ENCODE assay signal across 32 cellular contexts in genomic region chr19:39588066-39588465, GRCh38. TPM values are rescaled to one million over a fixed set of nuclear protein-coding genes. Genes with fewer than 3 reads are reported as not detected.
DNase-seq lines count a peak whose midpoint lies in the region; ATAC-seq, FAIRE-seq and TF ChIP-seq lines count a peak whose summit lies in the region.
"Had no signal": no experiment of that assay in that cellular context is flagged by ENCODE, and none has a peak within 500 bp of the region (broad histone marks: within the 10 kb centered on the region; RNA-seq: fewer than 3 reads in every experiment).

No MANE protein-coding gene starts in this region.

- H3K27me3 ChIP-seq in mammary epithelial cell (ENCODE audit: insufficient read depth, low read length) (peaks cover 1% of the 10 kb centered on the region), breast epithelium (peaks cover 0 to 3% of the 10 kb centered on the region in 2 donors), bronchial epithelial cell (ENCODE audit: control insufficient read depth, insufficient read depth, low read length) (no peaks in the 10 kb centered on the region), foreskin keratinocyte (no peaks in the 10 kb centered on the region)
- H3K27me3 ChIP-seq: BLaER1 had no signal

- BruUV-seq in mammary epithelial cell (replicated peaks; lab: Mats Ljungman, UMichigan) = no TSS peak

- TF ChIP-seq CTCF in mammary epithelial cell (conservative IDR thresholded peaks at IDR 0.05 in 1 of 2, IDR thresholded peaks at IDR 0.05 in 1 of 2; ENCODE audit: extremely low read depth in 1 of 2, insufficient read depth in 1 of 2, low read depth in 1 of 2, low read length in 2 of 2) (no peak), breast epithelium (IDR thresholded peaks at IDR 0.05) (no peak), bronchial epithelial cell (IDR thresholded peaks at IDR 0.05; ENCODE audit: insufficient read depth, low read length, severe bottlenecking) (no peak), foreskin keratinocyte (conservative IDR thresholded peaks at IDR 0.05) (no peak)

- in situ Hi-C loops in mammary epithelial cell (cut with MboI; ENCODE audit: low sequenced_read_pairs in 2 of 2) = no loop called here

- H3K27ac ChIP-seq in mammary epithelial cell (ENCODE audit: insufficient read depth, low read depth, low read length) (no peak overlapping the region), breast epithelium (no peak overlapping the region), foreskin keratinocyte (no peak overlapping the region)
- H3K27ac ChIP-seq: 22Rv1, BLaER1 had no signal

- dilution Hi-C loops in mammary epithelial cell (cut with HindIII; ENCODE audit: low sequenced_read_pairs) = no loop called here

- intact Hi-C loops in mammary epithelial cell (cut with micrococcal nuclease) (no loop called here), breast epithelium (cut with DNase I; ENCODE audit: low total_unique reads) (no loop called here), posterior vena cava (cut with DNase I) (no loop called here)

- H3K36me3 ChIP-seq in mammary epithelial cell (ENCODE audit: insufficient read depth, low read length) (no peaks in the 10 kb centered on the region), breast epithelium (no peaks in the 10 kb centered on the region), bronchial epithelial cell (ENCODE audit: control insufficient read depth, insufficient read depth, low read length) (no peaks in the 10 kb centered on the region)
- H3K36me3 ChIP-seq: BE2C, BLaER1 had no signal

- H4K20me1 ChIP-seq in mammary epithelial cell (ENCODE audit: insufficient read depth, low read length) = no peaks in the 10 kb centered on the region
- H4K20me1 ChIP-seq: BLaER1 had no signal

- no peak for FAIRE-seq in bronchial epithelial cell (lab: Jason Lieb, UNC)
- FAIRE-seq: GM12878, GM12892, GM18507 had no signal

- peak; percentile 24 for DNase-seq in mammary epithelial cell
- DNase-seq in breast epithelium (ENCODE audit: low spot score in 2 of 2) = no peak
- peak; percentile 15 for DNase-seq in bronchial epithelial cell (ENCODE audit: low read depth)
- DNase-seq in foreskin keratinocyte = peak; percentile 22 to 24
- DNase-seq in posterior vena cava (ENCODE audit: low spot score) = no peak
- no peak for DNase-seq in effector CD4-positive, alpha-beta T cell
- no peak for DNase-seq in amniotic stem cell (lab: John Stamatoyannopoulos, UW)
- DNase-seq: ACHN; BE2C; C1 segment of cervical spinal cord; CD4-positive, alpha-beta memory T cell; CD4-positive, CD25-positive, alpha-beta regulatory T cell; CD8-positive, alpha-beta memory T cell; COR-L47; DMS 273 treated with DMSO at 0.1 percent for 48 hours; DMS153; DMS53; DMS79; DND-41; EL; GDM1 had no signal

- CTCF ChIA-PET in mammary epithelial cell (lab: Charles Lee; ENCODE audit: low non-redundant PET) = no interaction called here

- H3K79me2 ChIP-seq in mammary epithelial cell (ENCODE audit: insufficient read depth, low read length) = no peaks in the 10 kb centered on the region

- peaks cover 5% of the 10 kb centered on the region for H3K4me1 ChIP-seq in mammary epithelial cell (ENCODE audit: insufficient read depth, low read length)
- no peaks in the 10 kb centered on the region for H3K4me1 ChIP-seq in breast epithelium
- H3K4me1 ChIP-seq in foreskin keratinocyte = no peaks in the 10 kb centered on the region
- H3K4me1 ChIP-seq: BE2C had no signal

- H2AFZ ChIP-seq in mammary epithelial cell (ENCODE audit: low read depth, low read length) = no peak overlapping the region

- no peak for TF ChIP-seq POLR2A in breast epithelium (IDR thresholded peaks at IDR 0.05)

- H3K4me3 ChIP-seq in mammary epithelial cell (replicated peaks in 1 of 3; ENCODE audit: insufficient read depth in 1 of 3, low read depth in 2 of 3, low read length in 3 of 3) (no peak overlapping the region), breast epithelium (no peak overlapping the region), bronchial epithelial cell (ENCODE audit: low read depth, low read length) (no peak overlapping the region)
- H3K4me3 ChIP-seq: BLaER1, GM12878 had no signal

- no peak overlapping the region for H3K9ac ChIP-seq in mammary epithelial cell (ENCODE audit: insufficient read depth, low read length)
- H3K9ac ChIP-seq: BLaER1 had no signal

- WGBS in mammary epithelial cell (ENCODE audit: low coverage, missing lambda C conversion rate) = 22% methylated on average over 2 of the region's 2 CpGs

- ATAC-seq in foreskin keratinocyte = no peak
- ATAC-seq: GM12878 had no signal

- no peak overlapping the region for H3K4me2 ChIP-seq in mammary epithelial cell (ENCODE audit: insufficient read depth, low read depth, low read length)
- H3K4me2 ChIP-seq: BLaER1 had no signal

- H3K9me3 ChIP-seq in mammary epithelial cell (replicated peaks; ENCODE audit: insufficient read depth, low read length) = no peaks in the 10 kb centered on the region
- H3K9me3 ChIP-seq in breast epithelium = no peaks in the 10 kb centered on the region
- H3K9me3 ChIP-seq: BE2C, BLaER1 had no signal

RNA-seq across cellular contexts. Expression of gene LGALS13, which starts 14.3 kb away (rescaled TPM):
- total RNA-seq in mammary epithelial cell (not detected), breast epithelium (not detected), bronchial epithelial cell (not detected in 2 replicates), foreskin keratinocyte (not detected in 2 replicates), posterior vena cava (not detected)
- polyA plus RNA-seq in mammary epithelial cell (not detected), foreskin keratinocyte (not detected in 2 replicates)
- not detected for polyA minus RNA-seq in mammary epithelial cell
- total RNA-seq: A172; A673; CD4-positive, alpha-beta memory T cell; CD4-positive, CD25-positive, alpha-beta regulatory T cell; CD8-positive, alpha-beta memory T cell; Daoy; G401; GM12878 had no signal
- polyA plus RNA-seq: AG04450; CD14-positive monocyte; CD4-positive, alpha-beta memory T cell; CD4-positive, CD25-positive, alpha-beta regulatory T cell; CD8-positive, alpha-beta memory T cell; GM12878 had no signal

RNA-seq across cellular contexts. Expression of gene EID2, which starts 48.1 kb away (rescaled TPM):
- total RNA-seq in mammary epithelial cell (10 to 100 TPM in 1 of 2 donors, 1 to 10 TPM in 1; 9.7 to 15.0 TPM), breast epithelium (10 to 100 TPM; 13.0 to 14.7 (median 13.4) TPM), bronchial epithelial cell (6.8 and 8.1 TPM in 2 replicates), foreskin keratinocyte (11.6 and 13.5 TPM in 2 replicates), posterior vena cava (10 to 100 TPM; 12.9 to 13.0 TPM)
- polyA plus RNA-seq in mammary epithelial cell (6.7 TPM), foreskin keratinocyte (14.4 and 15.9 TPM in 2 replicates)
- polyA minus RNA-seq in mammary epithelial cell = 1.4 TPM

RNA-seq across cellular contexts. Expression of gene EID2B, which starts 55.4 kb away (rescaled TPM):
- total RNA-seq in mammary epithelial cell = 1 to 10 TPM; 2.5 to 3.3 TPM
- polyA plus RNA-seq in mammary epithelial cell = 4.3 TPM
- 1.4 TPM for polyA minus RNA-seq in mammary epithelial cell
- 1 to 10 TPM; 3.4 to 5.6 (median 4.3) TPM for total RNA-seq in breast epithelium
- total RNA-seq in bronchial epithelial cell = 0.79 and 1.7 TPM in 2 replicates
- 1.7 and 1.9 TPM in 2 replicates for total RNA-seq in foreskin keratinocyte
- 1.1 and 1.2 TPM in 2 replicates for polyA plus RNA-seq in foreskin keratinocyte
- 1 to 10 TPM; 2.4 to 2.9 TPM for total RNA-seq in posterior vena cava

Comparison
In these comparisons a context has a peak if more than half of its experiments do, and no peak if none do; other contexts are left out.
1. DNase-seq: peak in mammary epithelial cell (single experiment), bronchial epithelial cell (single experiment) and foreskin keratinocyte (2 of 2); none in breast epithelium (0 of 2), posterior vena cava (single experiment), effector CD4-positive, alpha-beta T cell (single experiment) and amniotic stem cell (single experiment).